In the genomic region with DNA sequence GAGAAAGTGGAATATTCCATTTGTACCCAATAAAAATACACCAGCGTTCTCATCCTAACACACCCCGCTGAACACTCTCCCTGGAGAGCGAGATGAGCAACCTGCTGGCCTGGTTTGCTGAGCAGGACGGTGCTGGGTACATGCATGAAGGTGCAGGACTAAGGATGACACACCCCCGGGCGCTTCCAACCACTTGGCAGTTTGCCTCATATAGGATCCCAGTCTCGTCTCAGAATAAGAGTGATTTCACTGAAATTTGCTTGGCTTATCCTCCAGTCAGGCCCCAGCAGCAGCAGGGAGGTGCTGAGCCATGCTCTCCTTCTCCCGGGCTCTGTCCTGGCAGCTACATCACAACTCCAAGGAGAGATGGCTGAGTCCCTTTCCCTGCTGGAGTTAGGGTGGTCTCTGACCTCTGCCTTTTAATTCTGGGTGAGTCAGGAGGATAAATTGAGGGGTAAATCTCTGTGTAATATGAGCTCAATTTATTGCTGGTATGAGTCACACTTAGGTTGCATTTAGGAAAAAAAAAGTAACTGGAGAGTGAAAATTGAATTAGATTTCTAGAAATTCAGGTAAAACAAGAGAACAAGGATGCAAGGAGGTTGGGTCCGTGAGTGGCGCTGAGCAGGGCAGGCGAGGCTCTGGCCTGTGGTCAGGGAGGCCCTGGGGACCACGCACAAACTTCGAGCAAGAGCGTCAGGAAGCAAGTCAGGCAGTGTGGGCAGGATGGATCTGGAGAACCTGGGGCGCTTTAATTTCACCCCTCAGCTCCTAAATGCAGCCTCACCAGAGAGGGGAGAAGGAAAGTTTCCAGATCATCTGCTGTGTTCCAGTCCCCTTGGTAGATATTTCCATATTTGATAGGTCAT, we compare ENCODE assay signal across 1 cellular context.
TF ChIP-seq lines count a peak whose summit lies in the region.

No MANE protein-coding gene starts in this region.

TF ChIP-seq in H1, 55 proteins besides CTCF, POLR2A, EP300 and RAD21 (continued from another document):
- TF ChIP-seq GABPA (IDR thresholded peaks at IDR 0.05; ENCODE audit: borderline replicate concordance, insufficient read depth, low read length): no peak
- no peak for TF ChIP-seq TAF7 (optimal IDR thresholded peaks at IDR 0.05; ENCODE audit: borderline replicate concordance, low read depth, low read length)
- TF ChIP-seq, protein P1, sequence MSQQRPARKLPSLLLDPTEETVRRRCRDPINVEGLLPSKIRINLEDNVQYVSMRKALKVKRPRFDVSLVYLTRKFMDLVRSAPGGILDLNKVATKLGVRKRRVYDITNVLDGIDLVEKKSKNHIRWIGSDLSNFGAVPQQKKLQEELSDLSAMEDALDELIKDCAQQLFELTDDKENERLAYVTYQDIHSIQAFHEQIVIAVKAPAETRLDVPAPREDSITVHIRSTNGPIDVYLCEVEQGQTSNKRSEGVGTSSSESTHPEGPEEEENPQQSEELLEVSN (IDR thresholded peaks at IDR 0.05): no peak
- TF ChIP-seq EZH2 (IDR thresholded peaks at IDR 0.05; ENCODE audit: low read depth, low read length, severe bottlenecking): no peak
- no peak for TF ChIP-seq TBP (IDR thresholded peaks at IDR 0.05; ENCODE audit: low read depth, low read length)
- no peak for TF ChIP-seq KDM4A (IDR thresholded peaks at IDR 0.05; ENCODE audit: low read depth, low read length, severe bottlenecking)
- TF ChIP-seq EGR1 (IDR thresholded peaks at IDR 0.05; ENCODE audit: borderline replicate concordance, low read depth, low read length): no peak
- TF ChIP-seq, protein P2, sequence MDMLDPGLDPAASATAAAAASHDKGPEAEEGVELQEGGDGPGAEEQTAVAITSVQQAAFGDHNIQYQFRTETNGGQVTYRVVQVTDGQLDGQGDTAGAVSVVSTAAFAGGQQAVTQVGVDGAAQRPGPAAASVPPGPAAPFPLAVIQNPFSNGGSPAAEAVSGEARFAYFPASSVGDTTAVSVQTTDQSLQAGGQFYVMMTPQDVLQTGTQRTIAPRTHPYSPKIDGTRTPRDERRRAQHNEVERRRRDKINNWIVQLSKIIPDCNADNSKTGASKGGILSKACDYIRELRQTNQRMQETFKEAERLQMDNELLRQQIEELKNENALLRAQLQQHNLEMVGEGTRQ (IDR thresholded peaks at IDR 0.05; ENCODE audit: low read length): no peak
- no peak for TF ChIP-seq CBX5 (IDR thresholded peaks at IDR 0.05; ENCODE audit: low read depth, low read length)
- TF ChIP-seq, protein P3, sequence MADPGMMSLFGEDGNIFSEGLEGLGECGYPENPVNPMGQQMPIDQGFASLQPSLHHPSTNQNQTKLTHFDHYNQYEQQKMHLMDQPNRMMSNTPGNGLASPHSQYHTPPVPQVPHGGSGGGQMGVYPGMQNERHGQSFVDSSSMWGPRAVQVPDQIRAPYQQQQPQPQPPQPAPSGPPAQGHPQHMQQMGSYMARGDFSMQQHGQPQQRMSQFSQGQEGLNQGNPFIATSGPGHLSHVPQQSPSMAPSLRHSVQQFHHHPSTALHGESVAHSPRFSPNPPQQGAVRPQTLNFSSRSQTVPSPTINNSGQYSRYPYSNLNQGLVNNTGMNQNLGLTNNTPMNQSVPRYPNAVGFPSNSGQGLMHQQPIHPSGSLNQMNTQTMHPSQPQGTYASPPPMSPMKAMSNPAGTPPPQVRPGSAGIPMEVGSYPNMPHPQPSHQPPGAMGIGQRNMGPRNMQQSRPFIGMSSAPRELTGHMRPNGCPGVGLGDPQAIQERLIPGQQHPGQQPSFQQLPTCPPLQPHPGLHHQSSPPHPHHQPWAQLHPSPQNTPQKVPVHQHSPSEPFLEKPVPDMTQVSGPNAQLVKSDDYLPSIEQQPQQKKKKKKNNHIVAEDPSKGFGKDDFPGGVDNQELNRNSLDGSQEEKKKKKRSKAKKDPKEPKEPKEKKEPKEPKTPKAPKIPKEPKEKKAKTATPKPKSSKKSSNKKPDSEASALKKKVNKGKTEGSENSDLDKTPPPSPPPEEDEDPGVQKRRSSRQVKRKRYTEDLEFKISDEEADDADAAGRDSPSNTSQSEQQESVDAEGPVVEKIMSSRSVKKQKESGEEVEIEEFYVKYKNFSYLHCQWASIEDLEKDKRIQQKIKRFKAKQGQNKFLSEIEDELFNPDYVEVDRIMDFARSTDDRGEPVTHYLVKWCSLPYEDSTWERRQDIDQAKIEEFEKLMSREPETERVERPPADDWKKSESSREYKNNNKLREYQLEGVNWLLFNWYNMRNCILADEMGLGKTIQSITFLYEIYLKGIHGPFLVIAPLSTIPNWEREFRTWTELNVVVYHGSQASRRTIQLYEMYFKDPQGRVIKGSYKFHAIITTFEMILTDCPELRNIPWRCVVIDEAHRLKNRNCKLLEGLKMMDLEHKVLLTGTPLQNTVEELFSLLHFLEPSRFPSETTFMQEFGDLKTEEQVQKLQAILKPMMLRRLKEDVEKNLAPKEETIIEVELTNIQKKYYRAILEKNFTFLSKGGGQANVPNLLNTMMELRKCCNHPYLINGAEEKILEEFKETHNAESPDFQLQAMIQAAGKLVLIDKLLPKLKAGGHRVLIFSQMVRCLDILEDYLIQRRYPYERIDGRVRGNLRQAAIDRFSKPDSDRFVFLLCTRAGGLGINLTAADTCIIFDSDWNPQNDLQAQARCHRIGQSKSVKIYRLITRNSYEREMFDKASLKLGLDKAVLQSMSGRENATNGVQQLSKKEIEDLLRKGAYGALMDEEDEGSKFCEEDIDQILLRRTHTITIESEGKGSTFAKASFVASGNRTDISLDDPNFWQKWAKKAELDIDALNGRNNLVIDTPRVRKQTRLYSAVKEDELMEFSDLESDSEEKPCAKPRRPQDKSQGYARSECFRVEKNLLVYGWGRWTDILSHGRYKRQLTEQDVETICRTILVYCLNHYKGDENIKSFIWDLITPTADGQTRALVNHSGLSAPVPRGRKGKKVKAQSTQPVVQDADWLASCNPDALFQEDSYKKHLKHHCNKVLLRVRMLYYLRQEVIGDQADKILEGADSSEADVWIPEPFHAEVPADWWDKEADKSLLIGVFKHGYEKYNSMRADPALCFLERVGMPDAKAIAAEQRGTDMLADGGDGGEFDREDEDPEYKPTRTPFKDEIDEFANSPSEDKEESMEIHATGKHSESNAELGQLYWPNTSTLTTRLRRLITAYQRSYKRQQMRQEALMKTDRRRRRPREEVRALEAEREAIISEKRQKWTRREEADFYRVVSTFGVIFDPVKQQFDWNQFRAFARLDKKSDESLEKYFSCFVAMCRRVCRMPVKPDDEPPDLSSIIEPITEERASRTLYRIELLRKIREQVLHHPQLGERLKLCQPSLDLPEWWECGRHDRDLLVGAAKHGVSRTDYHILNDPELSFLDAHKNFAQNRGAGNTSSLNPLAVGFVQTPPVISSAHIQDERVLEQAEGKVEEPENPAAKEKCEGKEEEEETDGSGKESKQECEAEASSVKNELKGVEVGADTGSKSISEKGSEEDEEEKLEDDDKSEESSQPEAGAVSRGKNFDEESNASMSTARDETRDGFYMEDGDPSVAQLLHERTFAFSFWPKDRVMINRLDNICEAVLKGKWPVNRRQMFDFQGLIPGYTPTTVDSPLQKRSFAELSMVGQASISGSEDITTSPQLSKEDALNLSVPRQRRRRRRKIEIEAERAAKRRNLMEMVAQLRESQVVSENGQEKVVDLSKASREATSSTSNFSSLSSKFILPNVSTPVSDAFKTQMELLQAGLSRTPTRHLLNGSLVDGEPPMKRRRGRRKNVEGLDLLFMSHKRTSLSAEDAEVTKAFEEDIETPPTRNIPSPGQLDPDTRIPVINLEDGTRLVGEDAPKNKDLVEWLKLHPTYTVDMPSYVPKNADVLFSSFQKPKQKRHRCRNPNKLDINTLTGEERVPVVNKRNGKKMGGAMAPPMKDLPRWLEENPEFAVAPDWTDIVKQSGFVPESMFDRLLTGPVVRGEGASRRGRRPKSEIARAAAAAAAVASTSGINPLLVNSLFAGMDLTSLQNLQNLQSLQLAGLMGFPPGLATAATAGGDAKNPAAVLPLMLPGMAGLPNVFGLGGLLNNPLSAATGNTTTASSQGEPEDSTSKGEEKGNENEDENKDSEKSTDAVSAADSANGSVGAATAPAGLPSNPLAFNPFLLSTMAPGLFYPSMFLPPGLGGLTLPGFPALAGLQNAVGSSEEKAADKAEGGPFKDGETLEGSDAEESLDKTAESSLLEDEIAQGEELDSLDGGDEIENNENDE (IDR thresholded peaks at IDR 0.05; ENCODE audit: insufficient replicate concordance, low read length): no peak
- no peak for TF ChIP-seq ASH2L (IDR thresholded peaks at IDR 0.05; ENCODE audit: low read length)
- TF ChIP-seq KDM5A (IDR thresholded peaks at IDR 0.05; ENCODE audit: low read length): no peak
